In the genomic region with DNA sequence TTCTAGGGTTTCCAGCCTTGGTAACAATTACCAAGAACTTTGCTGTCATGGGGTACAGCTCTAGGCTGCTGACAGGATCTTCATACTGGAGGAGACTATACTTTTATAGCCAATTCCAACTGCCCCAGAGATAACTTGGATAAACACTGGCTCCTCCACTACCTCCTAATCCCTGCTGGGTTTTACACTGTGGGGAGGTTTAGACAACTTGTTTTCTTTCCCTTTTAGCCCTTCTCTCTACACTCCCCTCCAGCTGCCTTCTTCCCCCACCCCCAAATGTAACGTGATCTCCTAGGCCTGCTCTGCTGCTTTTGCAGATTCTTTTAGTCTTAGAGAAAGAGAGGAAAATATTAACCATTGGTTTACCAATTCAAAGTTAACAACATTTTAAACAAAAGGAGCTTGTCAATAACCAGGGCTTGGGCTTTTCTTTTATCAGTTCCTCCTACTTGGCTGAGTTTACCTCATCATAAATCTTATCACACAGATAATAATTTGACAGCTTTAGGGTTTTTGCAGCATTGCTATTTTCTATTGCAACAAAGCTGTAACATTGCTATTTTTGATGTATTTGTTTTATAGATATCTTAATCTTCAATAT, we compare ENCODE assay signal across 8 cellular contexts. TPM values are rescaled to one million over a fixed set of nuclear protein-coding genes. Genes with fewer than 3 reads are reported as not detected.
DNase-seq lines count a peak whose midpoint lies in the region; ATAC-seq and TF ChIP-seq lines count a peak whose summit lies in the region.

No MANE protein-coding gene starts in this region.

- peak overlapping the region; percentile 17 for H3K4me3 ChIP-seq in cardiac muscle cell
- peak overlapping the region in 1 of 4 donors; percentile 16 for H3K4me3 ChIP-seq in sigmoid colon
- H3K4me3 ChIP-seq in lower leg skin (ENCODE audit: low read depth, poor library complexity, severe bottlenecking), result no peak overlapping the region

- H3K4me1 Mint-ChIP-seq in activated CD8-positive, alpha-beta T cell treated with anti-CD3 and anti-CD28 coated beads for 36 hours (ENCODE audit: low read depth), result peaks cover 8% of the 10 kb centered on the region

- H3K9me3 ChIP-seq in cardiac muscle cell (ENCODE audit: low read depth) (no peaks in the 10 kb centered on the region), sigmoid colon (no peaks in the 10 kb centered on the region)

- H3K27ac Mint-ChIP-seq in activated CD8-positive, alpha-beta T cell treated with anti-CD3 and anti-CD28 coated beads for 36 hours, result no peak overlapping the region

- WGBS in sigmoid colon, 2 donors, result 10 to 22% methylated on average over 1 of the region's 1 CpG
- WGBS in lower leg skin, 2 donors, result 3 to 6% methylated on average over 1 of the region's 1 CpG

- CTCF ChIA-PET in activated CD8-positive, alpha-beta T cell treated with anti-CD3 and anti-CD28 coated beads for 36 hours (lab: Charles Lee), result interaction anchor here (1.9 to 2.3 kb wide), 2 partner anchors 10 to 124 kb away, joined by 5 to 7 read pairs; no protein-coding TSS in a partner anchor

- H3K27me3 Mint-ChIP-seq in activated CD8-positive, alpha-beta T cell treated with anti-CD3 and anti-CD28 coated beads for 36 hours, result no peaks in the 10 kb centered on the region

- H3K4me3 Mint-ChIP-seq in activated CD8-positive, alpha-beta T cell treated with anti-CD3 and anti-CD28 coated beads for 36 hours, result no peak overlapping the region

- DNase-seq in HCEC 1CT (peak; percentile 51), SK-MEL-5 (ENCODE audit: low read depth, low spot score) (peak; percentile 53), cardiac muscle cell (ENCODE audit: low read depth in 1 of 2, low spot score in 1 of 2) (peak; percentile 73 to 81), sigmoid colon (no peak), lower leg skin (ENCODE audit: low spot score in 2 of 2) (no peak), GM13976 (ENCODE audit: low spot score) (no peak)
- no peak for DNase-seq in activated CD8-positive, alpha-beta T cell treated with anti-CD3 and anti-CD28 coated beads for 36 hours

- H3K27ac ChIP-seq in cardiac muscle cell (peak overlapping the region; percentile 96), sigmoid colon (peak overlapping the region; percentile 70 to 82 (median 80))

- H3K27me3 ChIP-seq in cardiac muscle cell (no peaks in the 10 kb centered on the region), sigmoid colon (no peaks in the 10 kb centered on the region)

- intact Hi-C loops in sigmoid colon (cut with DNase I) (no loop called here), lower leg skin (cut with DNase I; ENCODE audit: low total_unique reads) (no loop called here)
- intact Hi-C loops in activated CD8-positive, alpha-beta T cell treated with anti-CD3 and anti-CD28 coated beads for 36 hours (cut with micrococcal nuclease), result no loop called here

- H3K4me1 ChIP-seq in cardiac muscle cell (ENCODE audit: low read depth) (peaks cover 35% of the 10 kb centered on the region), sigmoid colon (peaks cover 0 to 50% (median 44%) of the 10 kb centered on the region in 4 donors)

- peaks cover 8% of the 10 kb centered on the region for H3K9me3 Mint-ChIP-seq in activated CD8-positive, alpha-beta T cell treated with anti-CD3 and anti-CD28 coated beads for 36 hours

- TF ChIP-seq CTCF in cardiac muscle cell (IDR thresholded peaks at IDR 0.05; ENCODE audit: low read depth, low read length) (no peak), sigmoid colon (IDR thresholded peaks at IDR 0.05) (no peak), lower leg skin (IDR thresholded peaks at IDR 0.05) (no peak), GM13976 (IDR thresholded peaks at IDR 0.05; ENCODE audit: borderline replicate concordance, control extremely low read depth, extremely low read depth, insufficient read depth, missing control alignments) (no peak)
- TF ChIP-seq CTCF in activated CD8-positive, alpha-beta T cell treated with anti-CD3 and anti-CD28 coated beads for 36 hours (IDR thresholded peaks at IDR 0.05), result no peak

- peaks cover 7% of the 10 kb centered on the region for H3K36me3 Mint-ChIP-seq in activated CD8-positive, alpha-beta T cell treated with anti-CD3 and anti-CD28 coated beads for 36 hours (ENCODE audit: low read depth)

- TF ChIP-seq POLR2A in sigmoid colon (IDR thresholded peaks at IDR 0.05), result no peak
- TF ChIP-seq POLR2A in lower leg skin (IDR thresholded peaks at IDR 0.05), result no peak

- no peak for TF ChIP-seq EP300 in sigmoid colon (IDR thresholded peaks at IDR 0.05)

- ATAC-seq in activated CD8-positive, alpha-beta T cell treated with anti-CD3 and anti-CD28 coated beads for 36 hours, result no peak
- no peak for ATAC-seq in HG03378 (IDR thresholded peaks at IDR 0.05; ENCODE audit: unreplicated experiment)

- H3K36me3 ChIP-seq in cardiac muscle cell (no peaks in the 10 kb centered on the region), sigmoid colon (no peaks in the 10 kb centered on the region)

- in situ Hi-C loops in SK-MEL-5 (cut with HindIII; ENCODE audit: low pct_unique_long_range_greater_than_20kb, low sequenced_read_pairs), result no loop called here
- in situ Hi-C loops in GM13976 (cut with MboI; ENCODE audit: low sequenced_read_pairs, unreplicated experiment), result no loop called here

- POLR2A ChIA-PET in activated CD8-positive, alpha-beta T cell treated with anti-CD3 and anti-CD28 coated beads for 36 hours (lab: Charles Lee), result interaction anchor here (1.1 kb wide), 1 partner anchor 21 kb away, joined by 3 read pairs; no protein-coding TSS in a partner anchor

RNA-seq across cellular contexts. Expression of a gene that starts 9.9 kb away (rescaled TPM):
- 20.3 and 28.8 TPM in 2 replicates for total RNA-seq in SK-MEL-5 (2014; rRNA removed; shearing (Covaris generic))
- polyA plus RNA-seq in SK-MEL-5 (2015; cell fraction: cytosol; rRNA removed), result 59.6 and 79.7 TPM in 2 replicates
- polyA plus RNA-seq in SK-MEL-5 (2015; cell fraction: nucleus; rRNA removed), result 21.8 and 28.6 TPM in 2 replicates
- total RNA-seq in cardiac muscle cell (71.6 and 97.1 TPM in 2 replicates), sigmoid colon (100 to 1,000 TPM in 2 of 4 donors, 10 to 100 TPM in 2; 69.6 to 127 (median 101) TPM), lower leg skin (10 to 100 TPM; 21.2 to 47.2 (median 34.3) TPM)
- polyA plus RNA-seq in cardiac muscle cell (41.8 and 60.5 TPM in 2 replicates), sigmoid colon (10 to 100 TPM; 24.5 to 50.0 (median 31.8) TPM)
- 10 to 100 TPM; 30.2 to 33.0 TPM for total RNA-seq in activated CD8-positive, alpha-beta T cell treated with anti-CD3 and anti-CD28 coated beads for 36 hours

Comparison
In these comparisons a context has a peak if more than half of its experiments do, and no peak if none do; other contexts are left out.
1. DNase-seq: peak in HCEC 1CT (single experiment), SK-MEL-5 (single experiment) and cardiac muscle cell (2 of 2); none in sigmoid colon (single experiment), activated CD8-positive, alpha-beta T cell treated with anti-CD3 and anti-CD28 coated beads for 36 hours (single experiment), lower leg skin (0 of 2) and GM13976 (single experiment).